Comparison of ENCODE assay signal across 20 cellular contexts in genomic region chr15:67019069-67019468, GRCh38. TPM values are rescaled to one million over a fixed set of nuclear protein-coding genes. Genes with fewer than 3 reads are reported as not detected.
DNase-seq lines count a peak whose midpoint lies in the region; ATAC-seq, FAIRE-seq and TF ChIP-seq lines count a peak whose summit lies in the region.
"Had no signal": no experiment of that assay in that cellular context is flagged by ENCODE, and none has a peak within 500 bp of the region (broad histone marks: within the 10 kb centered on the region; RNA-seq: fewer than 3 reads in every experiment).

No MANE protein-coding gene starts in this region.

- H3K4me2 ChIP-seq in HepG2 (ENCODE audit: low read depth, low read length) = no peak overlapping the region

- CTCF ChIA-PET in HepG2 (lab: Yijun Ruan, JAX; ENCODE audit: low intra/inter-chr PET ratio, low total read pairs) = no interaction called here

- H3K27me3 Mint-ChIP-seq in T-helper 17 cell = peaks cover 3% of the 10 kb centered on the region

- H3K9ac ChIP-seq in liver (ENCODE audit: low read depth in 1 of 2, low read length in 2 of 2) = no peak overlapping the region
- no peak overlapping the region for H3K9ac ChIP-seq in HepG2 (ENCODE audit: insufficient read depth, low read depth, low read length)

- TF ChIP-seq RAD21 in liver (IDR thresholded peaks at IDR 0.05) = peak in 1 of 2 donors; percentile 46
- no peak for TF ChIP-seq RAD21 in HepG2 (CRISPR knock-in tag; IDR thresholded peaks at IDR 0.05)

- H3K4me3 ChIP-seq in liver (ENCODE audit: low read depth in 1 of 3, low read length in 3 of 3) = no peak overlapping the region
- H3K4me3 ChIP-seq in HepG2 (replicated peaks in 1 of 3; ENCODE audit: insufficient read depth in 1 of 3, low read depth in 2 of 3, low read length in 3 of 3) = no peak overlapping the region
- H3K4me3 ChIP-seq in right lobe of liver = no peak overlapping the region

- 60% methylated on average over 5 of the region's 5 CpGs for WGBS in liver
- 86% methylated on average over 5 of the region's 5 CpGs for WGBS in HepG2 (ENCODE audit: low lambda C conversion rate)
- WGBS in right lobe of liver (ENCODE audit: insufficient coverage, low coverage, low lambda C conversion rate, missing lambda C conversion rate) = 43% methylated on average over 4 of the region's 5 CpGs

- DNase-seq in HepG2 (ENCODE audit: low spot score) (no peak), T-helper 17 cell (no peak), right lobe of liver (no peak), NCI-H2081 treated with DMSO at 0.1 percent for 48 hours (lab: John Stamatoyannopoulos, UW) (no peak), cerebellum (ENCODE audit: low spot score) (no peak)
- no peak for DNase-seq in stimulated activated CD4-positive, alpha-beta T cell treated with anti-CD3 and anti-CD28 coated beads, Interleukin-4, amount 100 ng/mL, for 4 hours
- DNase-seq: C1 segment of cervical spinal cord; Caco-2; CD4-positive, CD25-positive, alpha-beta regulatory T cell; CD8-positive, alpha-beta memory T cell; HCEC 1CT had no signal

- no peak overlapping the region for H3K4me3 Mint-ChIP-seq in T-helper 17 cell
- H3K4me3 Mint-ChIP-seq: B cell; CD4-positive, CD25-positive, alpha-beta regulatory T cell; CD8-positive, alpha-beta memory T cell; IgD-negative memory B cell had no signal

- TF ChIP-seq POLR2A in HepG2 (IDR thresholded peaks at IDR 0.05; ENCODE audit: insufficient read depth in 1 of 2, low read depth in 2 of 2, low read length in 2 of 2) (no peak), right lobe of liver (IDR thresholded peaks at IDR 0.05) (no peak)

- H3K36me3 ChIP-seq in liver (ENCODE audit: control insufficient read depth in 4 of 4, insufficient read depth in 3 of 4, low read depth in 1 of 4, low read length in 3 of 4) = peaks cover 0 to 3% (median 0%) of the 10 kb centered on the region in 4 donors
- peaks cover 6 to 14% of the 10 kb centered on the region in 2 experiments for H3K36me3 ChIP-seq in HepG2 (replicated peaks in 1 of 2; ENCODE audit: control insufficient read depth in 1 of 2, insufficient read depth in 2 of 2, low read length in 2 of 2)
- no peaks in the 10 kb centered on the region for H3K36me3 ChIP-seq in right lobe of liver

- no peak for FAIRE-seq in HepG2 (lab: Jason Lieb, UNC)
- FAIRE-seq: D721Med, G401.6, GM12891, GM19239, H54 had no signal

- in situ Hi-C loops in HepG2 (cut with HindIII; ENCODE audit: extremely low pct_ligation_motif_present, low pct_unique_long_range_greater_than_20kb) = no loop called here

- H3K79me2 ChIP-seq in HepG2 (ENCODE audit: insufficient read depth, low read length) = no peaks in the 10 kb centered on the region

- POLR2A ChIA-PET in HepG2 (lab: Yijun Ruan, JAX) = interaction anchor here (1.2 kb wide), 1 partner anchor 47 kb away, joined by 3 read pairs; the partner anchor contains the start of gene SMAD3

- peaks cover 6 to 20% (median 15%) of the 10 kb centered on the region in 4 donors for H3K4me1 ChIP-seq in liver (ENCODE audit: control insufficient read depth in 4 of 4, insufficient read depth in 4 of 4, low read length in 3 of 4)
- peaks cover 6% of the 10 kb centered on the region for H3K4me1 ChIP-seq in HepG2 (ENCODE audit: insufficient read depth, low read length)
- H3K4me1 ChIP-seq in right lobe of liver = peaks cover 0 to 24% (median 14%) of the 10 kb centered on the region in 4 donors

- H3K36me3 Mint-ChIP-seq in T-helper 17 cell (ENCODE audit: low read depth) = no peaks in the 10 kb centered on the region
- H3K36me3 Mint-ChIP-seq: CD4-positive, CD25-positive, alpha-beta regulatory T cell; CD8-positive, alpha-beta memory T cell; IgD-negative memory B cell had no signal

- peak overlapping the region in 1 of 2 donors; percentile 28 for H3K27ac ChIP-seq in liver (ENCODE audit: low read depth in 1 of 2, low read length in 2 of 2)
- H3K27ac ChIP-seq in HepG2 (ENCODE audit: extremely low read length, insufficient read depth, low read length) = no peak overlapping the region
- H3K27ac ChIP-seq in right lobe of liver = peak overlapping the region in 2 of 3 donors; percentile 3 to 15
- H3K27ac ChIP-seq: HL-60 had no signal

- TF ChIP-seq CTCF in liver (IDR thresholded peaks at IDR 0.05; ENCODE audit: low read depth, low read length, missing input control) (no peak), HepG2 (CRISPR knock-in tag; IDR thresholded peaks at IDR 0.05) (no peak), right lobe of liver (IDR thresholded peaks at IDR 0.05) (no peak)

- H3K27me3 ChIP-seq in liver (ENCODE audit: control insufficient read depth in 4 of 4, insufficient read depth in 4 of 4, low read length in 3 of 4) (no peaks in the 10 kb centered on the region), HepG2 (ENCODE audit: control insufficient read depth in 1 of 2, insufficient read depth in 2 of 2, low read length in 2 of 2) (no peaks in the 10 kb centered on the region), right lobe of liver (no peaks in the 10 kb centered on the region)

- peaks cover 6% of the 10 kb centered on the region for H4K20me1 ChIP-seq in HepG2 (ENCODE audit: insufficient read depth, low read length)

- H2AFZ ChIP-seq in HepG2 (ENCODE audit: low read length) = no peak overlapping the region

- TF ChIP-seq EP300 in HepG2 (IDR thresholded peaks at IDR 0.05; ENCODE audit: low read depth in 2 of 2, low read length in 2 of 2) (no peak), HepG2 (CRISPR knock-in tag; IDR thresholded peaks at IDR 0.05; ENCODE audit: borderline replicate concordance) (no peak)

- intact Hi-C loops in HepG2 (cut with micrococcal nuclease; ENCODE audit: unreplicated experiment) = no loop called here
- intact Hi-C loops in right lobe of liver (cut with DNase I) = no loop called here

- H3K4me1 Mint-ChIP-seq in T-helper 17 cell = peaks cover 11% of the 10 kb centered on the region

- ATAC-seq in HepG2 = no peak
- ATAC-seq in T-helper 17 cell = no peak
- ATAC-seq in right lobe of liver = peak; percentile 49 to 84 (median 81)

- peak overlapping the region; percentile 72 for H3K27ac Mint-ChIP-seq in T-helper 17 cell
- H3K27ac Mint-ChIP-seq: B cell had no signal

- H3K9me3 ChIP-seq in liver (ENCODE audit: control insufficient read depth in 4 of 4, low read length in 3 of 4) = no peaks in the 10 kb centered on the region
- no peaks in the 10 kb centered on the region for H3K9me3 ChIP-seq in HepG2 (ENCODE audit: low read length)
- no peaks in the 10 kb centered on the region for H3K9me3 ChIP-seq in T-helper 17 cell (ENCODE audit: control insufficient read depth, low read length, poor library complexity, severe bottlenecking)
- H3K9me3 ChIP-seq in right lobe of liver = no peaks in the 10 kb centered on the region
- H3K9me3 ChIP-seq: Caco-2 had no signal

- BruUV-seq in HepG2 (replicated peaks; lab: Mats Ljungman, UMichigan) = no TSS peak

TF ChIP-seq in liver, 16 proteins besides CTCF, POLR2A, EP300 and RAD21:
- TF ChIP-seq GABPA (IDR thresholded peaks at IDR 0.05 in 1 of 2, conservative IDR thresholded peaks at IDR 0.05 in 1 of 2) (no peak), TAF1 (conservative IDR thresholded peaks at IDR 0.05) (no peak), RXRA (IDR thresholded peaks at IDR 0.05) (peak; percentile 64 to 73), HNF4A (conservative IDR thresholded peaks at IDR 0.05) (peak; percentile 28 to 37)

TF ChIP-seq in HepG2, 621 proteins besides CTCF, POLR2A, EP300 and RAD21 (continues in another document):
- TF ChIP-seq ZNF484 (CRISPR knock-in tag; IDR thresholded peaks at IDR 0.05; ENCODE audit: borderline replicate concordance, low read depth) (no peak), KLF15 (CRISPR knock-in tag; IDR thresholded peaks at IDR 0.05; ENCODE audit: borderline replicate concordance) (no peak), RBM39 (IDR thresholded peaks at IDR 0.05; ENCODE audit: low read depth, low read length, poor library complexity, severe bottlenecking) (no peak), ATRX (CRISPR knock-in tag; IDR thresholded peaks at IDR 0.05; ENCODE audit: borderline replicate concordance) (no peak)

RNA-seq across cellular contexts. Expression of gene SMAD3, which starts 46.3 kb away (rescaled TPM):
- 10 to 100 TPM in 1 of 2 donors, 1 to 10 TPM in 1; 4.0 to 12.2 TPM for total RNA-seq in liver
- polyA plus RNA-seq in liver = 1 to 10 TPM; 5.2 to 5.7 TPM
- total RNA-seq in HepG2 (2016; rRNA removed; fragmentation: Illumina TruSeq; extraction: Trizol) = 8.6 and 10.0 TPM in 2 replicates
- 5.9 and 6.9 TPM in 2 replicates for total RNA-seq in HepG2 (2016; cell fraction: cytosol; rRNA removed; fragmentation: Illumina TruSeq; extraction: Trizol; ENCODE audit: low read depth)
- total RNA-seq in HepG2 (2016; cell fraction: insoluble cytoplasmic fraction; rRNA removed; fragmentation: Illumina TruSeq; extraction: Trizol) = 8.6 and 9.2 TPM in 2 replicates
- 6.1 and 6.5 TPM in 2 replicates for total RNA-seq in HepG2 (2016; cell fraction: membrane; rRNA removed; fragmentation: Illumina TruSeq; extraction: Trizol)
- total RNA-seq in HepG2 (2016; cell fraction: nucleus; rRNA removed; fragmentation: Illumina TruSeq; extraction: Trizol) = 15.6 and 16.8 TPM in 2 replicates
- polyA plus RNA-seq in HepG2 (2011; rRNA removed) = 56.3 and 59.1 TPM in 2 replicates
- polyA plus RNA-seq in HepG2 (2011; cell fraction: cytosol; rRNA removed) = 15.3 and 17.1 TPM in 2 replicates
- polyA plus RNA-seq in HepG2 (2011; cell fraction: nucleus; rRNA removed) = 92.6 and 110 TPM in 2 replicates
- 27.7 and 30.7 TPM in 2 replicates for polyA plus RNA-seq in HepG2 (2012)
- 0.69 and 1.4 TPM in 2 replicates for polyA plus RNA-seq in HepG2 (2016; cell fraction: cytosol; fragmentation: Illumina TruSeq; extraction: Trizol; ENCODE audit: low read depth)
- 9.8 and 12.0 TPM in 2 replicates for polyA plus RNA-seq in HepG2 (2016; cell fraction: insoluble cytoplasmic fraction; fragmentation: Illumina TruSeq; extraction: Trizol; ENCODE audit: low read depth)
- polyA plus RNA-seq in HepG2 (2016; cell fraction: membrane; fragmentation: Illumina TruSeq; extraction: Trizol; ENCODE audit: low read depth) = 2.7 and 3.7 TPM in 2 replicates
- polyA plus RNA-seq in HepG2 (2016; cell fraction: nucleus; fragmentation: Illumina TruSeq; extraction: Trizol; ENCODE audit: insufficient read depth, low read depth) = 25.8 and 26.1 TPM in 2 replicates
- polyA minus RNA-seq in HepG2 (2011; rRNA and poly(A)+ RNA removed; ENCODE audit: low replicate concordance) = 37.4 and 65.9 TPM in 2 replicates
- polyA minus RNA-seq in HepG2 (2011; cell fraction: cytosol; rRNA and poly(A)+ RNA removed) = 17.8 and 26.2 TPM in 2 replicates
- polyA minus RNA-seq in HepG2 (2011; cell fraction: nucleus; rRNA and poly(A)+ RNA removed) = 43.8 and 50.1 TPM in 2 replicates
- total RNA-seq in T-helper 17 cell = 10 to 100 TPM; 79.8 to 82.9 TPM
- total RNA-seq in right lobe of liver = 10 to 100 TPM in 5 of 6 experiments, 1 to 10 TPM in 1; 9.2 to 34.0 (median 14.4) TPM
- 10.4 TPM for total RNA-seq in cerebellum

Comparison
In these comparisons a context has a peak if more than half of its experiments do, and no peak if none do; other contexts are left out.
1. ATAC-seq: peak in right lobe of liver (4 of 4); none in HepG2 (single experiment) and T-helper 17 cell (single experiment).